Comparison of ENCODE assay signal across 1 cellular context in the genomic region with DNA sequence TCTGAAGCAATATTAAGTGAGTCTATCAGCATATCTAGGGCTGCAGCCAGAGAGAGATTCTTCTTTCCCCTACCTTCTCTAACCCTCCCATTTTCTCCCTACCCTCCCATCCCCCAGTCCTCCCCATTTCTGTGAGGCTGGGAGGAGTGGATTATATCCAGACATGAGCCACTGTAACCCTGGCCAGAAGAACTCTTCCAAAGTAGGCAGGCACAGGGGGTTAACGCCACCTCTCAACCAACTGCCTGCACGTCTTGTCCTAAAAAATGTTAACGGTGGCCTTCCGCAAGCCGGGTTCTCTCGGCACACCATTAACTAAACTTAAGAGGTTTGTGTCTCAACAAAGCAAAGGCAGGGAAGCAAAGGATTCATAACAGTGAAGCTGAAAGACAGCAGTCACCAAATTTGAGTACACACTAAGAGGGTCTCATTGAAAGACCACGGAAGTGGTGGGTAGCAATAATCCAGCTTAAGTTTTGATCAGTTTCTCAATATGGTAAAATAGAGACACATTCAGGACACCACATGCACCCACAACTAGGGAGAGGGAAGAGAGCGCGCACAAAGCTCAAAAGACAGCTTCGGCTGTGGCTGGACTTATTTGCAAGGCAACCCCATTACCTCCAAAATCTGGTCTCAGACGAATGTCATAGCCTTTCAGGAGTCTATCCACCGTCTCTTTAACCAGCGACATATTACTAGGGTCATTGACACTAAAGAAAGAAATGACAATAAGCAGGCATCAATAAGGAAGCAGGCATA.
TF ChIP-seq lines count a peak whose summit lies in the region.

No MANE protein-coding gene starts in this region.

TF ChIP-seq in SK-N-SH, 30 proteins besides CTCF, POLR2A, EP300 and RAD21 (continued from another document):
- TF ChIP-seq TAF1 (IDR thresholded peaks at IDR 0.05; ENCODE audit: borderline replicate concordance, low read depth, low read length) (no peak), NRF1 (IDR thresholded peaks at IDR 0.05; ENCODE audit: low read depth, low read length) (no peak), GATA2 (CRISPR knock-in tag; IDR thresholded peaks at IDR 0.05) (no peak), FOXJ3 (CRISPR knock-in tag; IDR thresholded peaks at IDR 0.05) (no peak), GABPA (IDR thresholded peaks at IDR 0.05; ENCODE audit: low read depth) (no peak), TCF12 (IDR thresholded peaks at IDR 0.05) (no peak), FOSL2 (IDR thresholded peaks at IDR 0.05; ENCODE audit: borderline replicate concordance, low read depth) (no peak), ELF1 (IDR thresholded peaks at IDR 0.05) (no peak), RFX5 (IDR thresholded peaks at IDR 0.05; ENCODE audit: low read length) (no peak), JUND (IDR thresholded peaks at IDR 0.05) (no peak)
- TF ChIP-seq, protein P1, sequence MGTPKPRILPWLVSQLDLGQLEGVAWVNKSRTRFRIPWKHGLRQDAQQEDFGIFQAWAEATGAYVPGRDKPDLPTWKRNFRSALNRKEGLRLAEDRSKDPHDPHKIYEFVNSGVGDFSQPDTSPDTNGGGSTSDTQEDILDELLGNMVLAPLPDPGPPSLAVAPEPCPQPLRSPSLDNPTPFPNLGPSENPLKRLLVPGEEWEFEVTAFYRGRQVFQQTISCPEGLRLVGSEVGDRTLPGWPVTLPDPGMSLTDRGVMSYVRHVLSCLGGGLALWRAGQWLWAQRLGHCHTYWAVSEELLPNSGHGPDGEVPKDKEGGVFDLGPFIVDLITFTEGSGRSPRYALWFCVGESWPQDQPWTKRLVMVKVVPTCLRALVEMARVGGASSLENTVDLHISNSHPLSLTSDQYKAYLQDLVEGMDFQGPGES (IDR thresholded peaks at IDR 0.05; ENCODE audit: low read depth, low read length): no peak
- TF ChIP-seq, protein P2, sequence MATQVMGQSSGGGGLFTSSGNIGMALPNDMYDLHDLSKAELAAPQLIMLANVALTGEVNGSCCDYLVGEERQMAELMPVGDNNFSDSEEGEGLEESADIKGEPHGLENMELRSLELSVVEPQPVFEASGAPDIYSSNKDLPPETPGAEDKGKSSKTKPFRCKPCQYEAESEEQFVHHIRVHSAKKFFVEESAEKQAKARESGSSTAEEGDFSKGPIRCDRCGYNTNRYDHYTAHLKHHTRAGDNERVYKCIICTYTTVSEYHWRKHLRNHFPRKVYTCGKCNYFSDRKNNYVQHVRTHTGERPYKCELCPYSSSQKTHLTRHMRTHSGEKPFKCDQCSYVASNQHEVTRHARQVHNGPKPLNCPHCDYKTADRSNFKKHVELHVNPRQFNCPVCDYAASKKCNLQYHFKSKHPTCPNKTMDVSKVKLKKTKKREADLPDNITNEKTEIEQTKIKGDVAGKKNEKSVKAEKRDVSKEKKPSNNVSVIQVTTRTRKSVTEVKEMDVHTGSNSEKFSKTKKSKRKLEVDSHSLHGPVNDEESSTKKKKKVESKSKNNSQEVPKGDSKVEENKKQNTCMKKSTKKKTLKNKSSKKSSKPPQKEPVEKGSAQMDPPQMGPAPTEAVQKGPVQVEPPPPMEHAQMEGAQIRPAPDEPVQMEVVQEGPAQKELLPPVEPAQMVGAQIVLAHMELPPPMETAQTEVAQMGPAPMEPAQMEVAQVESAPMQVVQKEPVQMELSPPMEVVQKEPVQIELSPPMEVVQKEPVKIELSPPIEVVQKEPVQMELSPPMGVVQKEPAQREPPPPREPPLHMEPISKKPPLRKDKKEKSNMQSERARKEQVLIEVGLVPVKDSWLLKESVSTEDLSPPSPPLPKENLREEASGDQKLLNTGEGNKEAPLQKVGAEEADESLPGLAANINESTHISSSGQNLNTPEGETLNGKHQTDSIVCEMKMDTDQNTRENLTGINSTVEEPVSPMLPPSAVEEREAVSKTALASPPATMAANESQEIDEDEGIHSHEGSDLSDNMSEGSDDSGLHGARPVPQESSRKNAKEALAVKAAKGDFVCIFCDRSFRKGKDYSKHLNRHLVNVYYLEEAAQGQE (IDR thresholded peaks at IDR 0.05; ENCODE audit: low read depth, low read length): no peak
